Comparison of ENCODE assay signal across 1 cellular context in the genomic region with DNA sequence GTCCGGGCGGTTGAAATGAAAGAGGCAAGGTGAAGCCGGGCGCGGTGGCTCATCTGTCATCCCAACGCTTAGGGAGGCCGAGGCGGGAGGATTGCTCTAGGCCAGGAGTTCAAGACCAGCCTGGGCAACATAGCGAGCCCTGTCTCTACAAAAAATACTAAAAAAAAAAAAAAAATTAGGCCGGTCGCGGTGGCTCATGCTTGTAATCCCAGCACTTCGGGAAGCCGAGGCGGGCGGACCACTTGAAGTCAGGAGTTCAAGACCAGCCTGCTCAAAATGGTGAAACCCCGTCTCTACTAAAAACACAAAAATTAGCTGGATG.
TF ChIP-seq lines count a peak whose summit lies in the region.

No MANE protein-coding gene starts in this region.

TF ChIP-seq in IMR-90, 13 proteins besides CTCF, POLR2A, EP300 and RAD21:
- no peak for TF ChIP-seq FOS (IDR thresholded peaks at IDR 0.05; ENCODE audit: low read depth, low read length)
- TF ChIP-seq RFX5 (IDR thresholded peaks at IDR 0.05; ENCODE audit: low read depth, low read length) = no peak
- TF ChIP-seq MAZ (IDR thresholded peaks at IDR 0.05; ENCODE audit: borderline replicate concordance, low read depth, low read length) = no peak
